10 cellular contexts compared by ENCODE assay signal in genomic region chr1:26094677-26095383, GRCh38. TPM values are rescaled to one million over a fixed set of nuclear protein-coding genes. Genes with fewer than 3 reads are reported as not detected.
DNase-seq lines count a peak whose midpoint lies in the region; ATAC-seq and TF ChIP-seq lines count a peak whose summit lies in the region.
"Had no signal": no experiment of that assay in that cellular context is flagged by ENCODE, and none has a peak within 500 bp of the region (broad histone marks: within the 10 kb centered on the region; RNA-seq: fewer than 3 reads in every experiment).

No MANE protein-coding gene starts in this region.

- peak; percentile 30 for TF ChIP-seq CTCF in foreskin keratinocyte (conservative IDR thresholded peaks at IDR 0.05)

- intact Hi-C loops in posterior cingulate gyrus (cut with DNase I): no loop called here

- peak; percentile 34 for ATAC-seq in foreskin keratinocyte
- ATAC-seq in T-cell (replicated peaks in 1 of 4): no peak

- H3K9me3 Mint-ChIP-seq in T-cell: no peaks in the 10 kb centered on the region
- H3K9me3 Mint-ChIP-seq: nephron had no signal

- POLR2A ChIA-PET in T-cell (lab: Charles Lee): interaction anchor here in 1 of 2 donors (0.6 kb wide), 1 partner anchor 92 kb away, joined by 3 read pairs; no protein-coding TSS in a partner anchor

- H3K4me3 Mint-ChIP-seq in T-cell: no peak overlapping the region
- H3K4me3 Mint-ChIP-seq: nephron had no signal

- DNase-seq in EH (ENCODE audit: low read depth) (peak; percentile 58), NCI-H524 treated with DMSO at 0.1 percent for 48 hours (lab: John Stamatoyannopoulos, UW) (peak; percentile 55), foreskin keratinocyte (peak in 1 of 2 donors; percentile 39), posterior cingulate gyrus (peak in 7 of 10 donors; percentile 14 to 83 (median 20)), kidney glomerular epithelial cell (lab: John Stamatoyannopoulos, UW) (no peak), T-cell (no peak), NCI-H526 treated with DMSO at 0.1 percent for 48 hours (lab: John Stamatoyannopoulos, UW) (no peak), LoVo (ENCODE audit: low spot score) (no peak)

- H3K27ac ChIP-seq in foreskin keratinocyte: no peak overlapping the region

- no peaks in the 10 kb centered on the region for H3K4me1 Mint-ChIP-seq in T-cell

- H3K36me3 Mint-ChIP-seq in T-cell: no peaks in the 10 kb centered on the region

- CTCF ChIA-PET in T-cell (lab: Charles Lee): interaction anchor here in 1 of 2 donors (0.6 kb wide), 1 partner anchor 74 kb away, joined by 3 read pairs; the partner anchor contains the start of gene C1orf232

- H3K4me1 ChIP-seq in foreskin keratinocyte: peaks cover 12% of the 10 kb centered on the region

- no peak overlapping the region for H3K27ac Mint-ChIP-seq in T-cell

- peaks cover 25% of the 10 kb centered on the region in 2 donors for H3K27me3 Mint-ChIP-seq in T-cell

- no peaks in the 10 kb centered on the region for H3K27me3 ChIP-seq in foreskin keratinocyte

RNA-seq across cellular contexts. Expression of gene PDIK1L, which starts 16.8 kb away (rescaled TPM):
- 2.7 TPM in 2 replicates for total RNA-seq in foreskin keratinocyte
- polyA plus RNA-seq in foreskin keratinocyte: 0.72 and 1.0 TPM in 2 replicates
- 10 to 100 TPM in 3 of 5 donors, 1 to 10 TPM in 2; 8.8 to 23.6 (median 19.1) TPM for total RNA-seq in T-cell

RNA-seq across cellular contexts. Expression of gene TRIM63, which starts 27.4 kb away (rescaled TPM):
- total RNA-seq in foreskin keratinocyte (not detected in 2 replicates), T-cell (not detected)
- not detected in 2 replicates for polyA plus RNA-seq in foreskin keratinocyte
- total RNA-seq: T-helper 1 cell treated with Interleukin-12 subunit alpha and Interleukin-12 subunit beta and Interleukin-4 antibody, amounts not matched to agents 30 ng/mL and 1 ng/mL, for 36 hours had no signal

RNA-seq across cellular contexts. Expression of gene SLC30A2, which starts 48.9 kb away (rescaled TPM):
- total RNA-seq in foreskin keratinocyte (not detected in 2 replicates), T-cell (under 1 TPM in 3 of 5 donors, not detected in 2; 0.13 to 0.38 (median 0.19) TPM)
- not detected in 2 replicates for polyA plus RNA-seq in foreskin keratinocyte
- total RNA-seq: T-helper 1 cell treated with Interleukin-12 subunit alpha and Interleukin-12 subunit beta and Interleukin-4 antibody, amounts not matched to agents 30 ng/mL and 1 ng/mL, for 36 hours had no signal

Comparison
In these comparisons a context has a peak if more than half of its experiments do, and no peak if none do; other contexts are left out.
1. DNase-seq: peak in EH (single experiment), NCI-H524 treated with DMSO at 0.1 percent for 48 hours (single experiment) and posterior cingulate gyrus (7 of 10); none in kidney glomerular epithelial cell (single experiment), T-cell (0 of 34), NCI-H526 treated with DMSO at 0.1 percent for 48 hours (single experiment) and LoVo (single experiment).